1 cellular context compared by ENCODE assay signal in genomic region chr22:19890502-19891349, GRCh38.
TF ChIP-seq lines count a peak whose summit lies in the region.

No MANE protein-coding gene starts in this region.

TF ChIP-seq in K562, 482 proteins besides CTCF, POLR2A, EP300 and RAD21:
- TF ChIP-seq SNRNP70 (optimal IDR thresholded peaks at IDR 0.05; ENCODE audit: low read depth, low read length), result peak; percentile 8
- no peak for TF ChIP-seq NCOA6 (IDR thresholded peaks at IDR 0.05)
- TF ChIP-seq HMGXB4 (CRISPR knock-in tag; IDR thresholded peaks at IDR 0.05), result 0 out of 2 replicates have a peak, but pooled peaks have one; percentile 8
- peak; percentile 43; the same call in 1 of the 2 replicates for TF ChIP-seq ETS1 (conservative IDR thresholded peaks at IDR 0.05; ENCODE audit: control insufficient read depth, low read depth, low read length)
- TF ChIP-seq, protein P1, sequence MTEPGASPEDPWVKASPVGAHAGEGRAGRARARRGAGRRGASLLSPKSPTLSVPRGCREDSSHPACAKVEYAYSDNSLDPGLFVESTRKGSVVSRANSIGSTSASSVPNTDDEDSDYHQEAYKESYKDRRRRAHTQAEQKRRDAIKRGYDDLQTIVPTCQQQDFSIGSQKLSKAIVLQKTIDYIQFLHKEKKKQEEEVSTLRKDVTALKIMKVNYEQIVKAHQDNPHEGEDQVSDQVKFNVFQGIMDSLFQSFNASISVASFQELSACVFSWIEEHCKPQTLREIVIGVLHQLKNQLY (CRISPR knock-in tag; conservative IDR thresholded peaks at IDR 0.05), result peak in 1 of 2 experiments; percentile 27; a peak in 2 of 4 replicates
- no peak for TF ChIP-seq FOXK1 (CRISPR knock-in tag; IDR thresholded peaks at IDR 0.05; ENCODE audit: borderline replicate concordance)
- TF ChIP-seq ZNF707 (CRISPR knock-in tag; conservative IDR thresholded peaks at IDR 0.05), result no peak
- 0 out of 2 replicates have a peak, but pooled peaks have one; percentile 55 for TF ChIP-seq HLTF (IDR thresholded peaks at IDR 0.05)
- no peak for TF ChIP-seq IFI16 (CRISPR knock-in tag; IDR thresholded peaks at IDR 0.05)
- TF ChIP-seq ARNT (IDR thresholded peaks at IDR 0.05), result no peak
- TF ChIP-seq SRSF3 (IDR thresholded peaks at IDR 0.05; ENCODE audit: insufficient read depth, low read length), result 0 out of 2 replicates have a peak, but pooled peaks have one; percentile 23
- TF ChIP-seq PTTG1 (tag; IDR thresholded peaks at IDR 0.05; ENCODE audit: low read depth), result no peak
- TF ChIP-seq SP2 (IDR thresholded peaks at IDR 0.05; ENCODE audit: extremely low read depth, low read depth, low read length, poor library complexity, severe bottlenecking), result peak; percentile 24
- TF ChIP-seq, protein P2, sequence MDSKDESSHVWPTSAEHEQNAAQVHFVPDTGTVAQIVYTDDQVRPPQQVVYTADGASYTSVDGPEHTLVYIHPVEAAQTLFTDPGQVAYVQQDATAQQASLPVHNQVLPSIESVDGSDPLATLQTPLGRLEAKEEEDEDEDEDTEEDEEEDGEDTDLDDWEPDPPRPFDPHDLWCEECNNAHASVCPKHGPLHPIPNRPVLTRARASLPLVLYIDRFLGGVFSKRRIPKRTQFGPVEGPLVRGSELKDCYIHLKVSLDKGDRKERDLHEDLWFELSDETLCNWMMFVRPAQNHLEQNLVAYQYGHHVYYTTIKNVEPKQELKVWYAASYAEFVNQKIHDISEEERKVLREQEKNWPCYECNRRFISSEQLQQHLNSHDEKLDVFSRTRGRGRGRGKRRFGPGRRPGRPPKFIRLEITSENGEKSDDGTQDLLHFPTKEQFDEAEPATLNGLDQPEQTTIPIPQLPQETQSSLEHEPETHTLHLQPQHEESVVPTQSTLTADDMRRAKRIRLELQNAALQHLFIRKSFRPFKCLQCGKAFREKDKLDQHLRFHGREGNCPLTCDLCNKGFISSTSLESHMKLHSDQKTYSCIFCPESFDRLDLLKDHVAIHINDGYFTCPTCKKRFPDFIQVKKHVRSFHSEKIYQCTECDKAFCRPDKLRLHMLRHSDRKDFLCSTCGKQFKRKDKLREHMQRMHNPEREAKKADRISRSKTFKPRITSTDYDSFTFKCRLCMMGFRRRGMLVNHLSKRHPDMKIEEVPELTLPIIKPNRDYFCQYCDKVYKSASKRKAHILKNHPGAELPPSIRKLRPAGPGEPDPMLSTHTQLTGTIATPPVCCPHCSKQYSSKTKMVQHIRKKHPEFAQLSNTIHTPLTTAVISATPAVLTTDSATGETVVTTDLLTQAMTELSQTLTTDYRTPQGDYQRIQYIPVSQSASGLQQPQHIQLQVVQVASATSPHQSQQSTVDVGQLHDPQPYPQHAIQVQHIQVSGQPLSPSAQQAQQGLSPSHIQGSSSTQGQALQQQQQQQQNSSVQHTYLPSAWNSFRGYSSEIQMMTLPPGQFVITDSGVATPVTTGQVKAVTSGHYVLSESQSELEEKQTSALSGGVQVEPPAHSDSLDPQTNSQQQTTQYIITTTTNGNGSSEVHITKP (IDR thresholded peaks at IDR 0.05; ENCODE audit: partially characterized antibody), result peak; percentile 20
- TF ChIP-seq STAG1 (CRISPR knock-in tag; IDR thresholded peaks at IDR 0.05; ENCODE audit: borderline replicate concordance), result no peak
- TF ChIP-seq SRF (CRISPR knock-in tag; IDR thresholded peaks at IDR 0.05), result 0 out of 4 replicates have a peak, but pooled peaks of 1 of the 2 experiments have one; percentile 51
- peak; percentile 72 for TF ChIP-seq NFIC (IDR thresholded peaks at IDR 0.05)
- TF ChIP-seq BHLHE40 (IDR thresholded peaks at IDR 0.05; ENCODE audit: low read length), result peak; percentile 46
- no peak for TF ChIP-seq SRSF9 (IDR thresholded peaks at IDR 0.05; ENCODE audit: borderline replicate concordance, low read depth, low read length)
- 0 out of 2 replicates have a peak, but pooled peaks have one; percentile 13 for TF ChIP-seq KLF1 (tag; IDR thresholded peaks at IDR 0.05)
- TF ChIP-seq ESRRA (IDR thresholded peaks at IDR 0.05; ENCODE audit: borderline replicate concordance, low read depth), result no peak
- TF ChIP-seq, protein P3, sequence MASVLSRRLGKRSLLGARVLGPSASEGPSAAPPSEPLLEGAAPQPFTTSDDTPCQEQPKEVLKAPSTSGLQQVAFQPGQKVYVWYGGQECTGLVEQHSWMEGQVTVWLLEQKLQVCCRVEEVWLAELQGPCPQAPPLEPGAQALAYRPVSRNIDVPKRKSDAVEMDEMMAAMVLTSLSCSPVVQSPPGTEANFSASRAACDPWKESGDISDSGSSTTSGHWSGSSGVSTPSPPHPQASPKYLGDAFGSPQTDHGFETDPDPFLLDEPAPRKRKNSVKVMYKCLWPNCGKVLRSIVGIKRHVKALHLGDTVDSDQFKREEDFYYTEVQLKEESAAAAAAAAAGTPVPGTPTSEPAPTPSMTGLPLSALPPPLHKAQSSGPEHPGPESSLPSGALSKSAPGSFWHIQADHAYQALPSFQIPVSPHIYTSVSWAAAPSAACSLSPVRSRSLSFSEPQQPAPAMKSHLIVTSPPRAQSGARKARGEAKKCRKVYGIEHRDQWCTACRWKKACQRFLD (CRISPR knock-in tag; IDR thresholded peaks at IDR 0.05), result no peak
- no peak for TF ChIP-seq TRIM24 (IDR thresholded peaks at IDR 0.05)
- TF ChIP-seq MYC (IDR thresholded peaks at IDR 0.05; ENCODE audit: low read depth, low read length), result no peak
- TF ChIP-seq MYC (CRISPR knock-in tag; IDR thresholded peaks at IDR 0.05; ENCODE audit: borderline replicate concordance, low read depth), result 0 out of 2 replicates have a peak, but pooled peaks have one; percentile 31
- TF ChIP-seq POLR2G (IDR thresholded peaks at IDR 0.05; ENCODE audit: low read depth, low read length), result peak; percentile 71
- TF ChIP-seq ZNF324 (CRISPR knock-in tag; IDR thresholded peaks at IDR 0.05), result no peak
